Comparison of ENCODE assay signal across 2 cellular contexts in the genomic region with DNA sequence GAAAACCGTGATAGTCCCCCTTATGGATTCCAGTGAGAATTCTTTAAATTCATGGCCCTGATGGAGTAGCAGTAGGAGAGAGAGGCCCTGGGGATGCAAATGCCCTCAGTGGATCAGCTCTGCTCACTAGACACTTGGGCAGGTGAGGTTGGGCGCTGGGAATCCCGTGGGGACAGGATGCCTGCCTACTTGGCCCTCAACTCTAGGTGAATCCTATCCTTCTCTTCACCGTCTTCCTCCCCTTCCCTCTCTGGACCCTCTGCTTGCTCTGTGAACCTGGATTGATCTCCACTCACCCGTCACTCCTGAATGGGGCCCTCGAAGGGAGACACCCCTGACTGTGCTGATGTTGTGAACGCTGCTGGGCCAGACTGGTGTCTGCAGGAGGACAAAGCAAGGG.
TF ChIP-seq lines count a peak whose summit lies in the region.

No MANE protein-coding gene starts in this region.

TF ChIP-seq in SK-N-SH treated with all-trans-retinoic acid at 6 μM for 48 hours, 23 proteins besides CTCF, POLR2A, EP300 and RAD21 (continued from another document):
- no peak for TF ChIP-seq TCF4 (CRISPR knock-in tag; IDR thresholded peaks at IDR 0.05; ENCODE audit: borderline replicate concordance)
- TF ChIP-seq ZNF565 (CRISPR knock-in tag; conservative IDR thresholded peaks at IDR 0.05; ENCODE audit: low read depth): no peak
- TF ChIP-seq, protein P1, sequence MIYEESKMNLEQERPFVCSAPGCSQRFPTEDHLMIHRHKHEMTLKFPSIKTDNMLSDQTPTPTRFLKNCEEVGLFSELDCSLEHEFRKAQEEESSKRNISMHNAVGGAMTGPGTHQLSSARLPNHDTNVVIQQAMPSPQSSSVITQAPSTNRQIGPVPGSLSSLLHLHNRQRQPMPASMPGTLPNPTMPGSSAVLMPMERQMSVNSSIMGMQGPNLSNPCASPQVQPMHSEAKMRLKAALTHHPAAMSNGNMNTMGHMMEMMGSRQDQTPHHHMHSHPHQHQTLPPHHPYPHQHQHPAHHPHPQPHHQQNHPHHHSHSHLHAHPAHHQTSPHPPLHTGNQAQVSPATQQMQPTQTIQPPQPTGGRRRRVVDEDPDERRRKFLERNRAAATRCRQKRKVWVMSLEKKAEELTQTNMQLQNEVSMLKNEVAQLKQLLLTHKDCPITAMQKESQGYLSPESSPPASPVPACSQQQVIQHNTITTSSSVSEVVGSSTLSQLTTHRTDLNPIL (CRISPR knock-in tag; IDR thresholded peaks at IDR 0.05; ENCODE audit: low read depth): no peak
- TF ChIP-seq SNAI2 (CRISPR knock-in tag; IDR thresholded peaks at IDR 0.05): no peak
- no peak for TF ChIP-seq ZNF70 (CRISPR knock-in tag; IDR thresholded peaks at IDR 0.05)
- TF ChIP-seq ZNF8 (CRISPR knock-in tag; IDR thresholded peaks at IDR 0.05): no peak

TF ChIP-seq in GM23338, 12 proteins besides CTCF, POLR2A, EP300 and RAD21 (continued from another document):
- TF ChIP-seq, protein P2, sequence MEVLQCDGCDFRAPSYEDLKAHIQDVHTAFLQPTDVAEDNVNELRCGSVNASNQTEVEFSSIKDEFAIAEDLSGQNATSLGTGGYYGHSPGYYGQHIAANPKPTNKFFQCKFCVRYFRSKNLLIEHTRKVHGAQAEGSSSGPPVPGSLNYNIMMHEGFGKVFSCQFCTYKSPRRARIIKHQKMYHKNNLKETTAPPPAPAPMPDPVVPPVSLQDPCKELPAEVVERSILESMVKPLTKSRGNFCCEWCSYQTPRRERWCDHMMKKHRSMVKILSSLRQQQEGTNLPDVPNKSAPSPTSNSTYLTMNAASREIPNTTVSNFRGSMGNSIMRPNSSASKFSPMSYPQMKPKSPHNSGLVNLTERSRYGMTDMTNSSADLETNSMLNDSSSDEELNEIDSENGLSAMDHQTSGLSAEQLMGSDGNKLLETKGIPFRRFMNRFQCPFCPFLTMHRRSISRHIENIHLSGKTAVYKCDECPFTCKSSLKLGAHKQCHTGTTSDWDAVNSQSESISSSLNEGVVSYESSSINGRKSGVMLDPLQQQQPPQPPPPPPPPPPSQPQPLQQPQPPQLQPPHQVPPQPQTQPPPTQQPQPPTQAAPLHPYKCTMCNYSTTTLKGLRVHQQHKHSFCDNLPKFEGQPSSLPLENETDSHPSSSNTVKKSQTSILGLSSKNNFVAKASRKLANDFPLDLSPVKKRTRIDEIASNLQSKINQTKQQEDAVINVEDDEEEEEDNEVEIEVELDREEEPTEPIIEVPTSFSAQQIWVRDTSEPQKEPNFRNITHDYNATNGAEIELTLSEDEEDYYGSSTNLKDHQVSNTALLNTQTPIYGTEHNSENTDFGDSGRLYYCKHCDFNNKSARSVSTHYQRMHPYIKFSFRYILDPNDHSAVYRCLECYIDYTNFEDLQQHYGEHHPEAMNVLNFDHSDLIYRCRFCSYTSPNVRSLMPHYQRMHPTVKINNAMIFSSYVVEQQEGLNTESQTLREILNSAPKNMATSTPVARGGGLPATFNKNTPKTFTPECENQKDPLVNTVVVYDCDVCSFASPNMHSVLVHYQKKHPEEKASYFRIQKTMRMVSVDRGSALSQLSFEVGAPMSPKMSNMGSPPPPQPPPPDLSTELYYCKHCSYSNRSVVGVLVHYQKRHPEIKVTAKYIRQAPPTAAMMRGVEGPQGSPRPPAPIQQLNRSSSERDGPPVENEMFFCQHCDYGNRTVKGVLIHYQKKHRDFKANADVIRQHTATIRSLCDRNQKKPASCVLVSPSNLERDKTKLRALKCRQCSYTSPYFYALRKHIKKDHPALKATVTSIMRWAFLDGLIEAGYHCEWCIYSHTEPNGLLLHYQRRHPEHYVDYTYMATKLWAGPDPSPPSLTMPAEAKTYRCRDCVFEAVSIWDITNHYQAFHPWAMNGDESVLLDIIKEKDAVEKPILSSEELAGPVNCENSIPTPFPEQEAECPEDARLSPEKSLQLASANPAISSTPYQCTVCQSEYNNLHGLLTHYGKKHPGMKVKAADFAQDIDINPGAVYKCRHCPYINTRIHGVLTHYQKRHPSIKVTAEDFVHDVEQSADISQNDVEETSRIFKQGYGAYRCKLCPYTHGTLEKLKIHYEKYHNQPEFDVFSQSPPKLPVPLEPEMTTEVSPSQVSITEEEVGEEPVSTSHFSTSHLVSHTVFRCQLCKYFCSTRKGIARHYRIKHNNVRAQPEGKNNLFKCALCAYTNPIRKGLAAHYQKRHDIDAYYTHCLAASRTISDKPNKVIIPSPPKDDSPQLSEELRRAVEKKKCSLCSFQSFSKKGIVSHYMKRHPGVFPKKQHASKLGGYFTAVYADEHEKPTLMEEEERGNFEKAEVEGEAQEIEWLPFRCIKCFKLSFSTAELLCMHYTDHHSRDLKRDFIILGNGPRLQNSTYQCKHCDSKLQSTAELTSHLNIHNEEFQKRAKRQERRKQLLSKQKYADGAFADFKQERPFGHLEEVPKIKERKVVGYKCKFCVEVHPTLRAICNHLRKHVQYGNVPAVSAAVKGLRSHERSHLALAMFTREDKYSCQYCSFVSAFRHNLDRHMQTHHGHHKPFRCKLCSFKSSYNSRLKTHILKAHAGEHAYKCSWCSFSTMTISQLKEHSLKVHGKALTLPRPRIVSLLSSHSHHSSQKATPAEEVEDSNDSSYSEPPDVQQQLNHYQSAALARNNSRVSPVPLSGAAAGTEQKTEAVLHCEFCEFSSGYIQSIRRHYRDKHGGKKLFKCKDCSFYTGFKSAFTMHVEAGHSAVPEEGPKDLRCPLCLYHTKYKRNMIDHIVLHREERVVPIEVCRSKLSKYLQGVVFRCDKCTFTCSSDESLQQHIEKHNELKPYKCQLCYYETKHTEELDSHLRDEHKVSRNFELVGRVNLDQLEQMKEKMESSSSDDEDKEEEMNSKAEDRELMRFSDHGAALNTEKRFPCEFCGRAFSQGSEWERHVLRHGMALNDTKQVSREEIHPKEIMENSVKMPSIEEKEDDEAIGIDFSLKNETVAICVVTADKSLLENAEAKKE (CRISPR knock-in tag; IDR thresholded peaks at IDR 0.05): no peak
- TF ChIP-seq, protein P3, sequence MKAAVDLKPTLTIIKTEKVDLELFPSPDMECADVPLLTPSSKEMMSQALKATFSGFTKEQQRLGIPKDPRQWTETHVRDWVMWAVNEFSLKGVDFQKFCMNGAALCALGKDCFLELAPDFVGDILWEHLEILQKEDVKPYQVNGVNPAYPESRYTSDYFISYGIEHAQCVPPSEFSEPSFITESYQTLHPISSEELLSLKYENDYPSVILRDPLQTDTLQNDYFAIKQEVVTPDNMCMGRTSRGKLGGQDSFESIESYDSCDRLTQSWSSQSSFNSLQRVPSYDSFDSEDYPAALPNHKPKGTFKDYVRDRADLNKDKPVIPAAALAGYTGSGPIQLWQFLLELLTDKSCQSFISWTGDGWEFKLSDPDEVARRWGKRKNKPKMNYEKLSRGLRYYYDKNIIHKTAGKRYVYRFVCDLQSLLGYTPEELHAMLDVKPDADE (IDR thresholded peaks at IDR 0.05): no peak
